In the genomic region with DNA sequence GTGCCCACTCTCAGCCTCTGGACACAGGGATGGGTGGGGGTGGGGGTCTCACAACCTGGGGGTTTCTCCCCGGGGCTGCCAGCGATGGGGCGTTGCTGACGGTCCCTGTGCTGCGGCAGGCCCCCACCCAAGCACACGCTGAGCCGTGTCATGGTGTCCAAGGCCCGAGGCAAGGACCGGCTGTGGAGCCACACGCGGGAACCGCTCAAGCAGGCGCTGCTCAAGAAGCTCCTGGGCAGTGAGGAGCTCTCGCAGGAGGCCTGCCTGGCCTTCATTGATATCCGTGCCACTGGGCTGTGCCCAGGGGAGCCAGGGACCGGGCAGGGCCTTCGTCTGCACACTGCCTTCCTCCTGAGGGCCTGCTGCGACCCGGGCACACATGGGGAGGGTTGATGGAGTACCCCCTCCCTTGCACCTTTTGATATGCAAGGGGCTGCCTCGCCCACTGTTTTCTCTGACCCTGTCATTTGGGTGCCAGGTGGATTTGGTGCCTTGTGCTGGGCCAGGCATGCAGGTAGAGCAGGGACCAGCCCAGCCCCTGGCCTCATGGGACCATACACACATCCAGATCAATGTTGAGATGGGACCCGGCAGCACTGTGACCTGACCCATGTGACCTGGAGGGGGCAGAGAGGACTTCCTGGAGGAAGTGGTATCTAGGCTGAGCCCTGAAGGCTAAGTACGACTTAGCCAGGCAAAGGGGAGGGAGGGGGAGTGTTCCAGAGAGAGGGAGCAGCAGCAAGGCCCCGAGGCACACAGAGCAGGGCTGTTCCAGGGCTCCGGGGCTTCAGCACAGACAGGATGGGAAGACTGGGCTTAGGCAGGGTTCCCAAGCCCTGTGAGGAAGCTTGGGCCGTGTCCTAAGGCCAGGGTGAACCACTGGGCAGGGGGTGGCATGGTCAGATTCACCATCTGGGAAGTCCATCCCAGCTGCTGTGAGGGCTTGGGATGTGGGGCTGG, we compare ENCODE assay signal across 21 cellular contexts.
A peak's percentile ranks its signal among the peaks of the same experiment; 100 is the strongest.
DNase-seq lines count a peak whose midpoint lies in the region; ATAC-seq lines count a peak whose summit lies in the region.
"Had no signal": no experiment of that assay in that cellular context is flagged by ENCODE, and none has a peak within 500 bp of the region (broad histone marks: within the 10 kb centered on the region; RNA-seq: fewer than 3 reads in every experiment).

No MANE protein-coding gene starts in this region.

- H2BK12ac ChIP-seq in neuronal stem cell (ENCODE audit: low read length) = no peak overlapping the region

- no peak overlapping the region for H4K8ac ChIP-seq in neuronal stem cell (ENCODE audit: low read depth, low read length)

- H3K36me3 Mint-ChIP-seq in activated naive CD8-positive, alpha-beta T cell treated with anti-CD3 and anti-CD28 coated beads, Interleukin-2, amount 10 ng/mL, durations not matched to agents 7 days and 5 days = no peaks in the 10 kb centered on the region
- H3K36me3 Mint-ChIP-seq in activated naive CD8-positive, alpha-beta T cell treated with anti-CD3 and anti-CD28 coated beads, Interleukin-2, amount 50 U/mL, for 24 hours (ENCODE audit: low read depth) = no peaks in the 10 kb centered on the region
- no peaks in the 10 kb centered on the region for H3K36me3 Mint-ChIP-seq in T-helper 17 cell (ENCODE audit: low read depth)
- H3K36me3 Mint-ChIP-seq: CD8-positive, alpha-beta T cell had no signal

- H3K4me1 ChIP-seq in neuronal stem cell (ENCODE audit: control insufficient read depth in 2 of 2, insufficient read depth in 1 of 2, low read depth in 1 of 2, low read length in 2 of 2) = no peaks in the 10 kb centered on the region
- no peaks in the 10 kb centered on the region for H3K4me1 ChIP-seq in aorta (ENCODE audit: control insufficient read depth in 1 of 2, insufficient read depth in 2 of 2, low read length in 2 of 2)
- H3K4me1 ChIP-seq: breast epithelium, parathyroid adenoma had no signal

- H2BK120ac ChIP-seq in neuronal stem cell (ENCODE audit: low read depth, low read length) = no peak overlapping the region

- no peak overlapping the region for H3K4ac ChIP-seq in neuronal stem cell (ENCODE audit: low read length)

- H3K27ac Mint-ChIP-seq in activated naive CD8-positive, alpha-beta T cell treated with anti-CD3 and anti-CD28 coated beads, Interleukin-2, amount 10 ng/mL, durations not matched to agents 7 days and 5 days = peak overlapping the region; percentile 5
- no peak overlapping the region for H3K27ac Mint-ChIP-seq in activated naive CD8-positive, alpha-beta T cell treated with anti-CD3 and anti-CD28 coated beads, Interleukin-2, amount 50 U/mL, for 24 hours
- H3K27ac Mint-ChIP-seq in T-helper 17 cell = peak overlapping the region; percentile 6
- H3K27ac Mint-ChIP-seq: activated CD8-positive, alpha-beta T cell treated with anti-CD3 and anti-CD28 coated beads for 36 hours; activated T-helper 1 cell treated with anti-CD3 and anti-CD28 coated beads, Interleukin-12 subunit alpha, Interleukin-12 subunit beta, Interleukin-2, Interleukin-4 antibody, amounts not matched to agents 30 ng/mL and 10 ng/mL and 1 ng/mL, durations not matched to agents 14 hours and 24 hours and 36 hours; CD8-positive, alpha-beta T cell had no signal

- peaks cover 2% of the 10 kb centered on the region for H3K4me1 Mint-ChIP-seq in activated naive CD8-positive, alpha-beta T cell treated with anti-CD3 and anti-CD28 coated beads, Interleukin-2, amount 10 ng/mL, durations not matched to agents 7 days and 5 days
- H3K4me1 Mint-ChIP-seq in activated naive CD8-positive, alpha-beta T cell treated with anti-CD3 and anti-CD28 coated beads, Interleukin-2, amount 50 U/mL, for 24 hours = no peaks in the 10 kb centered on the region
- H3K4me1 Mint-ChIP-seq in T-helper 17 cell = peaks cover 14% of the 10 kb centered on the region

- H3K4me3 ChIP-seq in neuronal stem cell (ENCODE audit: low read length in 2 of 2) (no peak overlapping the region), aorta (ENCODE audit: low read length in 2 of 2) (no peak overlapping the region)
- H3K4me3 ChIP-seq: breast epithelium, hepatocyte, lung had no signal

- H3K18ac ChIP-seq in neuronal stem cell (ENCODE audit: low read length) = peak overlapping the region; percentile 72

- no peak overlapping the region for H2BK5ac ChIP-seq in neuronal stem cell (ENCODE audit: low read length)

- H3K9ac ChIP-seq in neuronal stem cell (ENCODE audit: low read depth, low read length, poor library complexity) = peak overlapping the region; percentile 30
- H3K9ac ChIP-seq: KMS-11, parathyroid adenoma had no signal

- POLR2A ChIA-PET in activated naive CD8-positive, alpha-beta T cell treated with anti-CD3 and anti-CD28 coated beads, Interleukin-2, amount 10 ng/mL, durations not matched to agents 7 days and 5 days (lab: Charles Lee) = no interaction called here

- peak overlapping the region; percentile 34 for H3K23ac ChIP-seq in neuronal stem cell (ENCODE audit: low read depth, low read length, poor library complexity)

- H3K27ac ChIP-seq in neuronal stem cell (replicated peaks; ENCODE audit: low read length) (no peak overlapping the region), aorta (ENCODE audit: low read depth in 1 of 2, low read length in 2 of 2) (no peak overlapping the region)
- H3K27ac ChIP-seq: breast epithelium, hepatocyte, KMS-11, parathyroid adenoma had no signal

- H3K36me3 ChIP-seq in neuronal stem cell (replicated peaks in 1 of 2; ENCODE audit: control insufficient read depth in 2 of 2, insufficient read depth in 2 of 2, low read length in 2 of 2) (no peaks in the 10 kb centered on the region), aorta (ENCODE audit: control insufficient read depth in 1 of 2, insufficient read depth in 2 of 2, low read length in 1 of 2) (no peaks in the 10 kb centered on the region)
- H3K36me3 ChIP-seq: breast epithelium had no signal

- no peak for ATAC-seq in activated naive CD8-positive, alpha-beta T cell treated with anti-CD3 and anti-CD28 coated beads, Interleukin-2, amount 10 ng/mL, durations not matched to agents 7 days and 5 days (ENCODE audit: low read depth)
- no peak for ATAC-seq in activated naive CD8-positive, alpha-beta T cell treated with anti-CD3 and anti-CD28 coated beads, Interleukin-2, amount 50 U/mL, for 24 hours
- ATAC-seq in T-helper 17 cell (no peak), aorta (ENCODE audit: low FRiP score) (no peak), HG03095 (IDR thresholded peaks at IDR 0.05; ENCODE audit: unreplicated experiment) (no peak)
- ATAC-seq: activated CD8-positive, alpha-beta T cell treated with anti-CD3 and anti-CD28 coated beads for 36 hours; CD8-positive, alpha-beta T cell; Right ventricle myocardium inferior; stimulated activated naive CD8-positive, alpha-beta T cell treated with anti-CD3 and anti-CD28 coated beads, Interleukin-15, amount 100 ng/mL, for 72 hours had no signal

- H3K79me1 ChIP-seq in neuronal stem cell (ENCODE audit: low read depth, low read length) = no peaks in the 10 kb centered on the region

- peaks cover 3% of the 10 kb centered on the region for H3K27me3 Mint-ChIP-seq in activated naive CD8-positive, alpha-beta T cell treated with anti-CD3 and anti-CD28 coated beads, Interleukin-2, amount 10 ng/mL, durations not matched to agents 7 days and 5 days
- no peaks in the 10 kb centered on the region for H3K27me3 Mint-ChIP-seq in activated naive CD8-positive, alpha-beta T cell treated with anti-CD3 and anti-CD28 coated beads, Interleukin-2, amount 50 U/mL, for 24 hours
- peaks cover 10% of the 10 kb centered on the region for H3K27me3 Mint-ChIP-seq in T-helper 17 cell
- H3K27me3 Mint-ChIP-seq: activated CD8-positive, alpha-beta T cell treated with anti-CD3 and anti-CD28 coated beads for 36 hours; stimulated activated naive CD8-positive, alpha-beta T cell treated with anti-CD3 and anti-CD28 coated beads, Interleukin-15, amount 100 ng/mL, for 72 hours had no signal

- H2AK5ac ChIP-seq in neuronal stem cell (ENCODE audit: low read depth, low read length) = peak overlapping the region; percentile 85

- peak; percentile 24 for DNase-seq in activated naive CD8-positive, alpha-beta T cell treated with anti-CD3 and anti-CD28 coated beads, Interleukin-2, amount 10 ng/mL, durations not matched to agents 7 days and 5 days
- DNase-seq in activated naive CD8-positive, alpha-beta T cell treated with anti-CD3 and anti-CD28 coated beads, Interleukin-2, amount 50 U/mL, for 24 hours = no peak
- DNase-seq in T-helper 17 cell (peak in 1 of 3 donors; percentile 7), neuronal stem cell (ENCODE audit: low spot score) (no peak), aorta (peak; percentile 37 to 72), midbrain (lab: John Stamatoyannopoulos, UW) (no peak), A172 (ENCODE audit: low spot score) (no peak)
- DNase-seq: activated CD8-positive, alpha-beta T cell treated with anti-CD3 and anti-CD28 coated beads for 36 hours; CD8-positive, alpha-beta T cell; islet precursor cell; NCI-H1417 treated with DMSO at 0.1 percent for 48 hours; NCI-H524 treated with DMSO at 0.1 percent for 48 hours had no signal

- WGBS in neuronal stem cell (ENCODE audit: extremely low coverage in 2 of 2, insufficient read length in 2 of 2, insufficient replicate concordance in 1 of 2), 2 donors = no CpG with 5 or more reads among the region's 25 CpGs
- WGBS in aorta, 2 donors = 89 to 92% methylated on average over 25 of the region's 25 CpGs

- intact Hi-C loops in aorta (cut with DNase I) = no loop called here

- no peaks in the 10 kb centered on the region for H3K9me3 Mint-ChIP-seq in activated naive CD8-positive, alpha-beta T cell treated with anti-CD3 and anti-CD28 coated beads, Interleukin-2, amount 10 ng/mL, durations not matched to agents 7 days and 5 days
- H3K9me3 Mint-ChIP-seq in activated naive CD8-positive, alpha-beta T cell treated with anti-CD3 and anti-CD28 coated beads, Interleukin-2, amount 50 U/mL, for 24 hours = no peaks in the 10 kb centered on the region
- H3K9me3 Mint-ChIP-seq: activated CD8-positive, alpha-beta T cell treated with anti-CD3 and anti-CD28 coated beads for 36 hours; activated T-helper 1 cell treated with anti-CD3 and anti-CD28 coated beads, Interleukin-12 subunit alpha, Interleukin-12 subunit beta, Interleukin-2, Interleukin-4 antibody, amounts not matched to agents 30 ng/mL and 10 ng/mL and 1 ng/mL, durations not matched to agents 14 hours and 24 hours and 36 hours; CD8-positive, alpha-beta T cell; stimulated activated naive CD8-positive, alpha-beta T cell treated with anti-CD3 and anti-CD28 coated beads, Interleukin-15, amount 100 ng/mL, for 72 hours had no signal

- H3K9me3 ChIP-seq in T-helper 17 cell (ENCODE audit: control insufficient read depth, low read length, poor library complexity, severe bottlenecking) (no peaks in the 10 kb centered on the region), neuronal stem cell (replicated peaks in 1 of 2; ENCODE audit: control insufficient read depth in 2 of 2, insufficient read depth in 1 of 2, low read depth in 1 of 2, low read length in 2 of 2) (peaks cover 0 to 2% of the 10 kb centered on the region in 2 donors), aorta (ENCODE audit: control insufficient read depth, low read length) (no peaks in the 10 kb centered on the region)
- H3K9me3 ChIP-seq: breast epithelium had no signal

- peak overlapping the region; percentile 40 for H2AFZ ChIP-seq in neuronal stem cell (ENCODE audit: low read length)
- H2AFZ ChIP-seq: hepatocyte, parathyroid adenoma had no signal

- peak overlapping the region; percentile 85 for H4K91ac ChIP-seq in neuronal stem cell (ENCODE audit: low read depth, low read length, poor library complexity)

- H3K27me3 ChIP-seq in neuronal stem cell (ENCODE audit: control insufficient read depth in 3 of 3, insufficient read depth in 3 of 3, low read depth in 1 of 3, low read length in 3 of 3) (peaks cover 0 to 5% (median 3%) of the 10 kb centered on the region in 3 experiments), aorta (ENCODE audit: control insufficient read depth in 1 of 2, insufficient read depth in 2 of 2, low read length in 1 of 2) (no peaks in the 10 kb centered on the region)
- H3K27me3 ChIP-seq: breast epithelium, hepatocyte had no signal

- no peak overlapping the region for H3K4me2 ChIP-seq in neuronal stem cell (ENCODE audit: insufficient read depth, low read length, poor library complexity, severe bottlenecking)
- H3K4me2 ChIP-seq: hepatocyte, KMS-11 had no signal

- no peak overlapping the region for H3K4me3 Mint-ChIP-seq in activated naive CD8-positive, alpha-beta T cell treated with anti-CD3 and anti-CD28 coated beads, Interleukin-2, amount 10 ng/mL, durations not matched to agents 7 days and 5 days
- no peak overlapping the region for H3K4me3 Mint-ChIP-seq in activated naive CD8-positive, alpha-beta T cell treated with anti-CD3 and anti-CD28 coated beads, Interleukin-2, amount 50 U/mL, for 24 hours
- no peak overlapping the region for H3K4me3 Mint-ChIP-seq in T-helper 17 cell
- H3K4me3 Mint-ChIP-seq: activated CD8-positive, alpha-beta T cell treated with anti-CD3 and anti-CD28 coated beads for 36 hours; activated T-helper 1 cell treated with anti-CD3 and anti-CD28 coated beads, Interleukin-12 subunit alpha, Interleukin-12 subunit beta, Interleukin-2, Interleukin-4 antibody, amounts not matched to agents 30 ng/mL and 10 ng/mL and 1 ng/mL, durations not matched to agents 14 hours and 24 hours and 36 hours; CD8-positive, alpha-beta T cell; stimulated activated naive CD8-positive, alpha-beta T cell treated with anti-CD3 and anti-CD28 coated beads, Interleukin-15, amount 100 ng/mL, for 72 hours had no signal

- H2BK15ac ChIP-seq in neuronal stem cell (ENCODE audit: low read length) = peak overlapping the region; percentile 62

- peak overlapping the region; percentile 95 for H3K14ac ChIP-seq in neuronal stem cell (ENCODE audit: low read length)

Comparison
In these comparisons a context has a peak if more than half of its experiments do, and no peak if none do; other contexts are left out.
1. DNase-seq: peak in activated naive CD8-positive, alpha-beta T cell treated with anti-CD3 and anti-CD28 coated beads, Interleukin-2, amount 10 ng/mL, durations not matched to agents 7 days and 5 days (single experiment) and aorta (2 of 2); none in activated naive CD8-positive, alpha-beta T cell treated with anti-CD3 and anti-CD28 coated beads, Interleukin-2, amount 50 U/mL, for 24 hours (single experiment), neuronal stem cell (single experiment), midbrain (single experiment) and A172 (single experiment).